ENCODE assay signal across 1 cellular context in genomic region chr1:41955461-41956159, GRCh38.
TF ChIP-seq lines count a peak whose summit lies in the region.

No MANE protein-coding gene starts in this region.

TF ChIP-seq in SK-N-SH, 30 proteins besides CTCF, POLR2A, EP300 and RAD21 (continued from another document):
- TF ChIP-seq POLR2AphosphoS5 (IDR thresholded peaks at IDR 0.05; ENCODE audit: low read depth, low read length) (peak; percentile 68; the same call in 1 of the 2 replicates), REST (IDR thresholded peaks at IDR 0.05; ENCODE audit: low read depth, low read length) (no peak; the same call in 1 of the 2 replicates), NFIC (IDR thresholded peaks at IDR 0.05; ENCODE audit: borderline replicate concordance) (peak; percentile 37; the same call in 1 of the 2 replicates), FOXM1 (IDR thresholded peaks at IDR 0.05; ENCODE audit: low read depth) (peak; percentile 40; the same call in 1 of the 2 replicates), MXI1 (IDR thresholded peaks at IDR 0.05; ENCODE audit: low read depth, low read length) (no peak), IRF3 (IDR thresholded peaks at IDR 0.05; ENCODE audit: low read depth, low read length) (no peak), GATA2 (CRISPR knock-in tag; IDR thresholded peaks at IDR 0.05) (no peak), TEAD4 (IDR thresholded peaks at IDR 0.05; ENCODE audit: borderline replicate concordance, insufficient read depth) (peak; percentile 40; the same call in 1 of the 2 replicates), FOXJ3 (CRISPR knock-in tag; IDR thresholded peaks at IDR 0.05) (no peak), TAF1 (IDR thresholded peaks at IDR 0.05; ENCODE audit: borderline replicate concordance, low read depth, low read length) (no peak)
